In genomic region chr17:78214706-78215061, GRCh38 we compare ENCODE assay signal across 9 cellular contexts. TPM values are rescaled to one million over a fixed set of nuclear protein-coding genes. Genes with fewer than 3 reads are reported as not detected.
DNase-seq lines count a peak whose midpoint lies in the region; ATAC-seq and TF ChIP-seq lines count a peak whose summit lies in the region.
"Had no signal": no experiment of that assay in that cellular context is flagged by ENCODE, and none has a peak within 500 bp of the region (broad histone marks: within the 10 kb centered on the region; RNA-seq: fewer than 3 reads in every experiment).

No MANE protein-coding gene starts in this region.

- no peak for ATAC-seq in activated T-cell treated with anti-CD3 and anti-CD28 coated beads, Interleukin-2, amount 50 U/mL, for 4 hours
- ATAC-seq in HG03097 (IDR thresholded peaks at IDR 0.05; ENCODE audit: low FRiP score, unreplicated experiment) = no peak
- ATAC-seq in CD4-positive, alpha-beta T cell (ENCODE audit: poor library complexity) = no peak

- H3K27ac Mint-ChIP-seq in activated CD4-positive, alpha-beta memory T cell treated with anti-CD3 and anti-CD28 coated beads, Interleukin-2, amount 10 ng/mL, durations not matched to agents 7 days and 5 days = peak overlapping the region; percentile 89
- no peak overlapping the region for H3K27ac Mint-ChIP-seq in CD4-positive, alpha-beta T cell

- no peaks in the 10 kb centered on the region for H3K27me3 Mint-ChIP-seq in activated T-cell treated with anti-CD3 and anti-CD28 coated beads, Interleukin-2, amount 50 U/mL, for 4 hours (ENCODE audit: low read depth)
- no peaks in the 10 kb centered on the region for H3K27me3 Mint-ChIP-seq in activated CD4-positive, alpha-beta memory T cell treated with anti-CD3 and anti-CD28 coated beads, Interleukin-2, amount 10 ng/mL, durations not matched to agents 7 days and 5 days
- no peaks in the 10 kb centered on the region for H3K27me3 Mint-ChIP-seq in CD4-positive, alpha-beta T cell

- H3K9me3 ChIP-seq in iPS-18a (ENCODE audit: control insufficient read depth, low read depth, low read length) = no peaks in the 10 kb centered on the region
- H3K9me3 ChIP-seq in suprapubic skin = no peaks in the 10 kb centered on the region
- H3K9me3 ChIP-seq in CD4-positive, alpha-beta T cell (ENCODE audit: control insufficient read depth, low read length) = no peaks in the 10 kb centered on the region

- TF ChIP-seq EP300 in suprapubic skin (IDR thresholded peaks at IDR 0.05) = no peak

- intact Hi-C loops in CD4-positive, alpha-beta T cell (cut with DNase I, micrococcal nuclease) = loop anchor here in 1 of 2 experiments (1.0 to 2.0 kb wide), 2 partner anchors 40 to 46 kb away; partner anchors contain the start of gene SYNGR2

- no peaks in the 10 kb centered on the region for H3K9me3 Mint-ChIP-seq in activated T-cell treated with anti-CD3 and anti-CD28 coated beads, Interleukin-2, amount 50 U/mL, for 4 hours
- H3K9me3 Mint-ChIP-seq in activated CD4-positive, alpha-beta memory T cell treated with anti-CD3 and anti-CD28 coated beads, Interleukin-2, amount 10 ng/mL, durations not matched to agents 7 days and 5 days = no peaks in the 10 kb centered on the region
- H3K9me3 Mint-ChIP-seq in CD4-positive, alpha-beta T cell = no peaks in the 10 kb centered on the region

- peak overlapping the region; percentile 78 for H3K4me3 Mint-ChIP-seq in activated T-cell treated with anti-CD3 and anti-CD28 coated beads, Interleukin-2, amount 50 U/mL, for 4 hours
- peak overlapping the region; percentile 97 for H3K4me3 Mint-ChIP-seq in activated CD4-positive, alpha-beta memory T cell treated with anti-CD3 and anti-CD28 coated beads, Interleukin-2, amount 10 ng/mL, durations not matched to agents 7 days and 5 days
- no peak overlapping the region for H3K4me3 Mint-ChIP-seq in CD4-positive, alpha-beta T cell

- peak overlapping the region; percentile 69 for H3K4me3 ChIP-seq in iPS-18a (ENCODE audit: low read length)
- peak overlapping the region; percentile 61 for H3K4me3 ChIP-seq in suprapubic skin

- H3K36me3 ChIP-seq in iPS-18a (ENCODE audit: control insufficient read depth, low read depth, low read length) (peaks cover 11% of the 10 kb centered on the region), suprapubic skin (no peaks in the 10 kb centered on the region)

- no peaks in the 10 kb centered on the region for H3K27me3 ChIP-seq in iPS-18a (ENCODE audit: control insufficient read depth, insufficient read depth, low read length)
- H3K27me3 ChIP-seq in suprapubic skin = no peaks in the 10 kb centered on the region
- H3K27me3 ChIP-seq in CD4-positive, alpha-beta T cell (ENCODE audit: control insufficient read depth, insufficient read depth, low read length) = no peaks in the 10 kb centered on the region

- H3K4me1 ChIP-seq in iPS-18a (ENCODE audit: control insufficient read depth, low read depth, low read length) = peaks cover 7% of the 10 kb centered on the region
- H3K4me1 ChIP-seq in suprapubic skin = peaks cover 9% of the 10 kb centered on the region

- 19% methylated on average over 5 of the region's 5 CpGs for WGBS in suprapubic skin

- TF ChIP-seq CTCF in suprapubic skin (IDR thresholded peaks at IDR 0.05) = no peak
- no peak for TF ChIP-seq CTCF in CD4-positive, alpha-beta T cell (IDR thresholded peaks at IDR 0.05)

- TF ChIP-seq POLR2A in suprapubic skin (IDR thresholded peaks at IDR 0.05) = no peak

- H3K9ac ChIP-seq in iPS-18a (ENCODE audit: low read length) = peak overlapping the region; percentile 86

- CTCF ChIA-PET in activated CD4-positive, alpha-beta memory T cell treated with anti-CD3 and anti-CD28 coated beads, Interleukin-2, amount 10 ng/mL, durations not matched to agents 7 days and 5 days (lab: Charles Lee) = interaction anchor here (2.0 kb wide), 1 partner anchor 130 kb away, joined by 5 read pairs; no protein-coding TSS in a partner anchor
- CTCF ChIA-PET in CD4-positive, alpha-beta T cell (lab: Charles Lee) = no interaction called here

- DNase-seq in activated T-cell treated with anti-CD3 and anti-CD28 coated beads, Interleukin-2, amount 50 U/mL, for 4 hours = no peak
- no peak for DNase-seq in activated T-cell treated with anti-CD3 and anti-CD28 coated beads, Interleukin-2, amount 50 U/mL, for 1 hour
- DNase-seq in activated CD4-positive, alpha-beta memory T cell treated with anti-CD3 and anti-CD28 coated beads, Interleukin-2, amount 10 ng/mL, durations not matched to agents 7 days and 5 days = no peak
- DNase-seq in suprapubic skin (ENCODE audit: low spot score in 2 of 2) (no peak), HPDE6-E6E7 (ENCODE audit: extremely low spot score) (no peak)
- DNase-seq in CD4-positive, alpha-beta T cell = no peak

- no peaks in the 10 kb centered on the region for H3K36me3 Mint-ChIP-seq in activated T-cell treated with anti-CD3 and anti-CD28 coated beads, Interleukin-2, amount 50 U/mL, for 4 hours (ENCODE audit: insufficient read depth)
- H3K36me3 Mint-ChIP-seq in activated CD4-positive, alpha-beta memory T cell treated with anti-CD3 and anti-CD28 coated beads, Interleukin-2, amount 10 ng/mL, durations not matched to agents 7 days and 5 days (ENCODE audit: low read depth) = peaks cover 31% of the 10 kb centered on the region
- no peaks in the 10 kb centered on the region for H3K36me3 Mint-ChIP-seq in CD4-positive, alpha-beta T cell (ENCODE audit: low read depth)

- POLR2A ChIA-PET in activated CD4-positive, alpha-beta memory T cell treated with anti-CD3 and anti-CD28 coated beads, Interleukin-2, amount 10 ng/mL, durations not matched to agents 7 days and 5 days (lab: Charles Lee) = interaction anchor here (0.7 to 2.0 kb wide), 7 partner anchors 10 to 93 kb away, joined by 3 to 9 read pairs (median 4); partner anchors contain the start of genes AFMID, TK1 and TMC6
- POLR2A ChIA-PET in CD4-positive, alpha-beta T cell (lab: Charles Lee) = no interaction called here

- H3K27ac ChIP-seq in iPS-18a (ENCODE audit: low read length) (no peak overlapping the region), suprapubic skin (no peak overlapping the region)
- no peak overlapping the region for H3K27ac ChIP-seq in CD4-positive, alpha-beta T cell (ENCODE audit: low read depth, low read length)

- H3K4me1 Mint-ChIP-seq in activated T-cell treated with anti-CD3 and anti-CD28 coated beads, Interleukin-2, amount 50 U/mL, for 4 hours (ENCODE audit: low read depth) = peaks cover 2% of the 10 kb centered on the region
- peaks cover 26% of the 10 kb centered on the region for H3K4me1 Mint-ChIP-seq in activated CD4-positive, alpha-beta memory T cell treated with anti-CD3 and anti-CD28 coated beads, Interleukin-2, amount 10 ng/mL, durations not matched to agents 7 days and 5 days
- H3K4me1 Mint-ChIP-seq in CD4-positive, alpha-beta T cell (ENCODE audit: low read depth) = no peaks in the 10 kb centered on the region

RNA-seq across cellular contexts. Expression of gene BIRC5, which starts 0.6 kb away (rescaled TPM):
- total RNA-seq in activated T-cell treated with anti-CD3 and anti-CD28 coated beads, Interleukin-2, amount 50 U/mL, for 4 hours = 1 to 10 TPM; 5.4 to 10.0 (median 8.5) TPM
- 10 to 100 TPM; 86.1 to 86.5 TPM for total RNA-seq in activated CD4-positive, alpha-beta memory T cell treated with anti-CD3 and anti-CD28 coated beads, Interleukin-2, amount 10 ng/mL, durations not matched to agents 7 days and 5 days
- 1 to 10 TPM; 3.7 to 9.6 (median 5.5) TPM for total RNA-seq in suprapubic skin
- total RNA-seq in CD4-positive, alpha-beta T cell = under 1 TPM; 0.39 to 0.41 TPM

RNA-seq across cellular contexts. Expression of gene TMEM235, which starts 16.7 kb away (rescaled TPM):
- not detected for total RNA-seq in activated T-cell treated with anti-CD3 and anti-CD28 coated beads, Interleukin-2, amount 50 U/mL, for 4 hours
- not detected for total RNA-seq in activated CD4-positive, alpha-beta memory T cell treated with anti-CD3 and anti-CD28 coated beads, Interleukin-2, amount 10 ng/mL, durations not matched to agents 7 days and 5 days
- not detected for total RNA-seq in suprapubic skin
- not detected for total RNA-seq in CD4-positive, alpha-beta T cell
- total RNA-seq: mucosa of gallbladder had no signal

RNA-seq across cellular contexts. Expression of gene AFMID, which starts 27.5 kb away (rescaled TPM):
- total RNA-seq in activated T-cell treated with anti-CD3 and anti-CD28 coated beads, Interleukin-2, amount 50 U/mL, for 4 hours = 10 to 100 TPM; 15.8 to 16.9 (median 16.1) TPM
- total RNA-seq in activated CD4-positive, alpha-beta memory T cell treated with anti-CD3 and anti-CD28 coated beads, Interleukin-2, amount 10 ng/mL, durations not matched to agents 7 days and 5 days = 10 to 100 TPM in 1 of 2 experiments, 1 to 10 TPM in 1; 9.2 to 14.0 TPM
- 10 to 100 TPM; 43.9 to 78.3 (median 66.1) TPM for total RNA-seq in suprapubic skin
- total RNA-seq in CD4-positive, alpha-beta T cell = under 1 TPM; 0.42 to 0.60 TPM

RNA-seq across cellular contexts. Expression of gene TK1, which starts 27.8 kb away (rescaled TPM):
- 10 to 100 TPM; 23.0 to 30.3 (median 26.8) TPM for total RNA-seq in activated T-cell treated with anti-CD3 and anti-CD28 coated beads, Interleukin-2, amount 50 U/mL, for 4 hours
- total RNA-seq in activated CD4-positive, alpha-beta memory T cell treated with anti-CD3 and anti-CD28 coated beads, Interleukin-2, amount 10 ng/mL, durations not matched to agents 7 days and 5 days = 100 to 1,000 TPM; 109 to 117 TPM
- 1 to 10 TPM; 1.0 to 9.1 (median 7.0) TPM for total RNA-seq in suprapubic skin
- under 1 TPM; 0.78 to 0.88 TPM for total RNA-seq in CD4-positive, alpha-beta T cell

RNA-seq across cellular contexts. Expression of gene SYNGR2, which starts 46.3 kb away (rescaled TPM):
- total RNA-seq in activated T-cell treated with anti-CD3 and anti-CD28 coated beads, Interleukin-2, amount 50 U/mL, for 4 hours = 100 to 1,000 TPM; 192 to 224 (median 196) TPM
- 10 to 100 TPM; 63.6 to 64.0 TPM for total RNA-seq in activated CD4-positive, alpha-beta memory T cell treated with anti-CD3 and anti-CD28 coated beads, Interleukin-2, amount 10 ng/mL, durations not matched to agents 7 days and 5 days
- total RNA-seq in suprapubic skin = 100 to 1,000 TPM; 127 to 139 (median 133) TPM
- 10 to 100 TPM; 34.9 to 41.3 TPM for total RNA-seq in CD4-positive, alpha-beta T cell

Comparison
In these comparisons a context has a peak if more than half of its experiments do, and no peak if none do; other contexts are left out.
1. RNA of gene BIRC5, which starts 0.6 kb away (total RNA-seq): 86.1 to 86.5 TPM in activated CD4-positive, alpha-beta memory T cell treated with anti-CD3 and anti-CD28 coated beads, Interleukin-2, amount 10 ng/mL, durations not matched to agents 7 days and 5 days; 5.4 to 10.0 TPM in activated T-cell treated with anti-CD3 and anti-CD28 coated beads, Interleukin-2, amount 50 U/mL, for 4 hours, 3.7 to 9.6 TPM in suprapubic skin and 0.39 to 0.41 TPM in CD4-positive, alpha-beta T cell; every median in the first group is over 4 times any median in the second.
2. RNA of gene AFMID, which starts 27.5 kb away (total RNA-seq): 43.9 to 78.3 TPM in suprapubic skin, 15.8 to 16.9 TPM in activated T-cell treated with anti-CD3 and anti-CD28 coated beads, Interleukin-2, amount 50 U/mL, for 4 hours and 9.2 to 14.0 TPM in activated CD4-positive, alpha-beta memory T cell treated with anti-CD3 and anti-CD28 coated beads, Interleukin-2, amount 10 ng/mL, durations not matched to agents 7 days and 5 days; 0.42 to 0.60 TPM in CD4-positive, alpha-beta T cell; every median in the first group is over 4 times any median in the second.